Comparison of ENCODE assay signal across 20 cellular contexts in the genomic region with DNA sequence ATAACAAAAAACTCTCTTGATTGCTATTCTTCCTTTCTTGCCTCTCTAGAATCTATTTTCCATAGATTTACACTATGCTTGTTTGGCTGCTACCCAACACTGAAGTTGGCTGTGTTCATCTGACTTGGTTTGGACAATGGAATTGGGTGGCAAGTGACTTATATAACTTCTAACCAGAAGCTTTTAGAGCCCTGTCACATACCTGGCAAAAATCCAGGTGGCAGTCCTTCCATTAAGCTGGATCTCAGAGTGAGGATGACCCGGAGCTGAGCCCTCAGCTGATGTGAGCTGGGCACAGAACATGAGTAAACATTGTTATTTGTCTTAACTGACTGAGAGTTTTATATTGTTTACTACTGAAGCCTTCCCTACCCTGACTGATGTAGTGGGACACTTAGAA.
DNase-seq lines count a peak whose midpoint lies in the region; TF ChIP-seq lines count a peak whose summit lies in the region.
"Had no signal": no experiment of that assay in that cellular context is flagged by ENCODE, and none has a peak within 500 bp of the region (broad histone marks: within the 10 kb centered on the region; RNA-seq: fewer than 3 reads in every experiment).

No MANE protein-coding gene starts in this region.

- no peaks in the 10 kb centered on the region; the same call in 1 of the 2 replicates for H3K9me3 ChIP-seq in MG63
- no peaks in the 10 kb centered on the region for H3K9me3 ChIP-seq in skeletal muscle satellite cell (replicated peaks; ENCODE audit: low read length)

- H3K4me1 ChIP-seq in skeletal muscle satellite cell (ENCODE audit: control insufficient read depth, insufficient read depth, low read length), result peaks cover 9% of the 10 kb centered on the region

- H3K9ac ChIP-seq in skeletal muscle satellite cell (ENCODE audit: low read depth, low read length), result no peak overlapping the region

- peak overlapping the region; percentile 45 for H3K4me2 ChIP-seq in skeletal muscle satellite cell (ENCODE audit: low read length)

- H3K36me3 ChIP-seq in MG63 (no peaks in the 10 kb centered on the region), skeletal muscle satellite cell (ENCODE audit: insufficient read depth, low read length) (no peaks in the 10 kb centered on the region)
- H3K36me3 ChIP-seq: cardiac muscle cell had no signal

- no peak overlapping the region for H3K4me3 ChIP-seq in MG63
- H3K4me3 ChIP-seq in skeletal muscle satellite cell (ENCODE audit: low read length), result no peak overlapping the region
- H3K4me3 ChIP-seq: cardiac muscle cell, K562, skin epidermis had no signal

- DNase-seq in NCI-H510A treated with DMSO at 0.1 percent for 48 hours (lab: John Stamatoyannopoulos, UW) (peak; percentile 21), NCI-H510A (lab: John Stamatoyannopoulos, UW) (no peak), MG63 (peak; percentile 67), RPMI8226 (peak; percentile 61), NCI-H774 (lab: John Stamatoyannopoulos, UW) (no peak), activated gamma-delta T cell treated with Interleukin-2 at 50 U/mL for 16 hours (no peak), GM10266 (ENCODE audit: extremely low spot score) (no peak)
- DNase-seq: activated CD4-positive, alpha-beta memory T cell treated with anti-CD3 and anti-CD28 coated beads for 36 hours; activated T-cell treated with anti-CD3 and anti-CD28 coated beads for 4 hours; C1 segment of cervical spinal cord; foreskin melanocyte; naive thymus-derived CD8-positive, alpha-beta T cell; NCI-H1092; NCI-H2171; Right ventricle myocardium superior; stimulated activated CD4-positive, alpha-beta T cell treated with anti-CD3 and anti-CD28 coated beads, Interleukin-2, amount 100 ng/mL, for 48 hours had no signal

- H3K27me3 ChIP-seq in MG63 (no peaks in the 10 kb centered on the region), skeletal muscle satellite cell (ENCODE audit: control insufficient read depth, insufficient read depth, low read length) (no peaks in the 10 kb centered on the region)
- H3K27me3 ChIP-seq: cardiac muscle cell had no signal

- no peak for TF ChIP-seq CTCF in GM10266 (IDR thresholded peaks at IDR 0.05; ENCODE audit: control insufficient read depth, insufficient read depth, low read depth, missing control alignments)

Comparison
In these comparisons a context has a peak if more than half of its experiments do, and no peak if none do; other contexts are left out.
1. DNase-seq: peak in NCI-H510A treated with DMSO at 0.1 percent for 48 hours (single experiment), MG63 (single experiment) and RPMI8226 (single experiment); none in NCI-H510A (single experiment), NCI-H774 (single experiment), activated gamma-delta T cell treated with Interleukin-2 at 50 U/mL for 16 hours (single experiment) and GM10266 (single experiment).